ENCODE assay signal across 1 cellular context in the genomic region with DNA sequence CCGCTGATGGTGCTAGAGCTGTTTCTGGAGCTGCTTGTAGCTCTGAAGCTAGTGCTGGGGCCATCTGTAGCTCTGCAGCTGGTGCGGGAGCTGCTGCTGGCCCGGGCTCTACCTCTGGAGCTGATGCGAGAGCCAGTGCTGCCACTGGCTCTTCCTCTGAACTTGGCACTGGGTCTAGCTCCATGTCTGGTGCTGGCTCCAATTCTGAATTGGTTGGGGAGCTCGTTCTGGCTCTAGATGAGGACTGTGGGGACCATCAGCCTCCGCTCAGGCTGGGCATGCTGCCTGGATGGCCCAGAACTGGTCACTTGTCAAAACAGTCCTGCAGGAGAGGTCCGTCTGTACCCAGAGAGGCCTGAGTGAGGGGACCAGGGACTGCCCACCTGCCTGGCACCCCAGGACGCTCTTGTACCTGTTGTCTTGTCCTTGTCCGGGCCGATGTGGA.
TF ChIP-seq lines count a peak whose summit lies in the region.

No MANE protein-coding gene starts in this region.

TF ChIP-seq in H1, 55 proteins besides CTCF, POLR2A, EP300 and RAD21 (continued from another document):
- TF ChIP-seq ASH2L (IDR thresholded peaks at IDR 0.05; ENCODE audit: low read length) (no peak), BACH1 (IDR thresholded peaks at IDR 0.05; ENCODE audit: low read length) (no peak), BCL11A (IDR thresholded peaks at IDR 0.05; ENCODE audit: low read depth in 2 of 2, low read length in 2 of 2) (no peak), CBX5 (IDR thresholded peaks at IDR 0.05; ENCODE audit: low read depth, low read length) (no peak), SIX5 (IDR thresholded peaks at IDR 0.05; ENCODE audit: low read depth, low read length) (no peak), NANOG (IDR thresholded peaks at IDR 0.05; ENCODE audit: insufficient read depth, low read depth, low read length, poor library complexity, severe bottlenecking) (no peak), HDAC2 (IDR thresholded peaks at IDR 0.05; ENCODE audit: borderline replicate concordance in 1 of 2, low read depth in 2 of 2, low read length in 2 of 2) (no peak), SP4 (IDR thresholded peaks at IDR 0.05; ENCODE audit: low read length) (no peak), CTBP2 (IDR thresholded peaks at IDR 0.05; ENCODE audit: borderline replicate concordance, insufficient read depth, insufficient read length, low read length) (no peak), JUND (IDR thresholded peaks at IDR 0.05; ENCODE audit: low read length) (no peak), CREB1 (IDR thresholded peaks at IDR 0.05) (no peak), SP1 (IDR thresholded peaks at IDR 0.05; ENCODE audit: low read depth, low read length) (no peak), POLR2AphosphoS5 (IDR thresholded peaks at IDR 0.05; ENCODE audit: low read depth, low read length) (no peak), BRCA1 (IDR thresholded peaks at IDR 0.05; ENCODE audit: low read depth, low read length) (no peak), EGR1 (IDR thresholded peaks at IDR 0.05; ENCODE audit: borderline replicate concordance, low read depth, low read length) (no peak), KDM5A (IDR thresholded peaks at IDR 0.05; ENCODE audit: low read length) (no peak), POU5F1 (IDR thresholded peaks at IDR 0.05; ENCODE audit: low read depth, low read length) (no peak), RNF2 (IDR thresholded peaks at IDR 0.05; ENCODE audit: borderline replicate concordance, low read depth, low read length, missing control alignments, poor library complexity, severe bottlenecking) (no peak)
